ENCODE assay signal across 8 cellular contexts in the genomic region with DNA sequence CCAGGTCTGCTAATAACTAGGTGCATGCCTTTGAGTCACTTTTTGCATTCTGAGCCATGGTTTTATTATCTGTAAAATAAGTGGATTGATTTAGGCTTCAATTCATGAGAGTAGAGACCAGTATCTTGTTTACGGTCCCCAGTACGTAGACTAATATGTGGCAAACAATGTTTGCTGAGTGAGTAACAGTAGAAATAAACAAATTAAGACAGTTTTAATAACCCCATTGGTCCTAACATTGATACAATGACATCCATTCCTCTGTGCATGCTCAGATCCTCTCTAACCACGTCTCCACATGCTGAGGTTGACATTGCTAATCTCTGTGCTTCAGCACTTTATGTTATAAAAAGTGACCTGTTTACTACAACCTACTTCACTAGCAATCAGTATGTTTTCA. TPM values are rescaled to one million over a fixed set of nuclear protein-coding genes. Genes with fewer than 3 reads are reported as not detected.
DNase-seq lines count a peak whose midpoint lies in the region; ATAC-seq and TF ChIP-seq lines count a peak whose summit lies in the region.

No MANE protein-coding gene starts in this region.

- no peak for DNase-seq in activated naive CD4-positive, alpha-beta T cell treated with anti-CD3 and anti-CD28 coated beads, Interleukin-2, amount 10 ng/mL, durations not matched to agents 7 days and 5 days
- DNase-seq in activated naive CD4-positive, alpha-beta T cell treated with Interleukin-2 at 50 U/mL for 16 hours = no peak
- DNase-seq in T-helper 17 cell = no peak
- no peak for DNase-seq in fibroblast of pulmonary artery (ENCODE audit: low read depth)
- no peak for DNase-seq in nucleus accumbens (lab: John Stamatoyannopoulos, UW)
- DNase-seq in mesenteric fat pad (ENCODE audit: low spot score) = no peak

- H3K4me1 ChIP-seq in thymus (ENCODE audit: control insufficient read depth, insufficient read depth, low read length) = peaks cover 7% of the 10 kb centered on the region

- H3K27me3 ChIP-seq in thymus (ENCODE audit: control insufficient read depth, insufficient read depth) = no peaks in the 10 kb centered on the region

- no peak overlapping the region for H3K27ac ChIP-seq in thymus (ENCODE audit: low read depth)

- H3K36me3 ChIP-seq in thymus (ENCODE audit: control insufficient read depth, insufficient read depth) = no peaks in the 10 kb centered on the region

- no peaks in the 10 kb centered on the region for H3K36me3 Mint-ChIP-seq in activated naive CD4-positive, alpha-beta T cell treated with anti-CD3 and anti-CD28 coated beads, Interleukin-2, amount 10 ng/mL, durations not matched to agents 7 days and 5 days
- H3K36me3 Mint-ChIP-seq in T-helper 17 cell (ENCODE audit: low read depth) = peaks cover 3% of the 10 kb centered on the region

- CTCF ChIA-PET in activated naive CD4-positive, alpha-beta T cell treated with anti-CD3 and anti-CD28 coated beads, Interleukin-2, amount 10 ng/mL, durations not matched to agents 7 days and 5 days (lab: Charles Lee) = no interaction called here

- H3K4me3 Mint-ChIP-seq in activated naive CD4-positive, alpha-beta T cell treated with anti-CD3 and anti-CD28 coated beads, Interleukin-2, amount 10 ng/mL, durations not matched to agents 7 days and 5 days = peak overlapping the region; percentile 86
- peak overlapping the region; percentile 92 for H3K4me3 Mint-ChIP-seq in T-helper 17 cell

- H3K9me3 Mint-ChIP-seq in activated naive CD4-positive, alpha-beta T cell treated with anti-CD3 and anti-CD28 coated beads, Interleukin-2, amount 10 ng/mL, durations not matched to agents 7 days and 5 days = no peaks in the 10 kb centered on the region

- whole genome bisulfite sequencing in thymus = 92% methylated on average over 3 of the region's 3 CpGs

- no peak overlapping the region for H3K27ac Mint-ChIP-seq in activated naive CD4-positive, alpha-beta T cell treated with anti-CD3 and anti-CD28 coated beads, Interleukin-2, amount 10 ng/mL, durations not matched to agents 7 days and 5 days
- peak overlapping the region; percentile 95 for H3K27ac Mint-ChIP-seq in T-helper 17 cell

- no peaks in the 10 kb centered on the region for H3K27me3 Mint-ChIP-seq in activated naive CD4-positive, alpha-beta T cell treated with anti-CD3 and anti-CD28 coated beads, Interleukin-2, amount 10 ng/mL, durations not matched to agents 7 days and 5 days
- H3K27me3 Mint-ChIP-seq in T-helper 17 cell = no peaks in the 10 kb centered on the region

- no peaks in the 10 kb centered on the region for H3K9me3 ChIP-seq in T-helper 17 cell (ENCODE audit: control insufficient read depth, low read length, poor library complexity, severe bottlenecking)
- no peaks in the 10 kb centered on the region for H3K9me3 ChIP-seq in thymus (ENCODE audit: control insufficient read depth)

- H3K4me1 Mint-ChIP-seq in activated naive CD4-positive, alpha-beta T cell treated with anti-CD3 and anti-CD28 coated beads, Interleukin-2, amount 10 ng/mL, durations not matched to agents 7 days and 5 days = peaks cover 23% of the 10 kb centered on the region
- H3K4me1 Mint-ChIP-seq in T-helper 17 cell = peaks cover 34% of the 10 kb centered on the region

- TF ChIP-seq CTCF in fibroblast of pulmonary artery (IDR thresholded peaks at IDR 0.05; ENCODE audit: low read length, missing control alignments) = no peak

- H3K4me3 ChIP-seq in fibroblast of pulmonary artery (replicated peaks; ENCODE audit: low read depth, low read length) = peak overlapping the region; percentile 78
- peak overlapping the region; percentile 71 for H3K4me3 ChIP-seq in thymus (ENCODE audit: low read length)

- ATAC-seq in T-helper 17 cell = no peak
- no peak for ATAC-seq in HG03571 (IDR thresholded peaks at IDR 0.05; ENCODE audit: unreplicated experiment)

RNA-seq across cellular contexts. Expression of gene CCDC34, which starts 1.0 kb away (rescaled TPM):
- total RNA-seq in T-helper 17 cell = 1 to 10 TPM; 1.1 to 1.8 TPM
- 6.6 TPM for polyA plus RNA-seq in thymus
- 6.2 TPM for total RNA-seq in mesenteric fat pad
